ENCODE assay signal across 30 cellular contexts in the genomic region with DNA sequence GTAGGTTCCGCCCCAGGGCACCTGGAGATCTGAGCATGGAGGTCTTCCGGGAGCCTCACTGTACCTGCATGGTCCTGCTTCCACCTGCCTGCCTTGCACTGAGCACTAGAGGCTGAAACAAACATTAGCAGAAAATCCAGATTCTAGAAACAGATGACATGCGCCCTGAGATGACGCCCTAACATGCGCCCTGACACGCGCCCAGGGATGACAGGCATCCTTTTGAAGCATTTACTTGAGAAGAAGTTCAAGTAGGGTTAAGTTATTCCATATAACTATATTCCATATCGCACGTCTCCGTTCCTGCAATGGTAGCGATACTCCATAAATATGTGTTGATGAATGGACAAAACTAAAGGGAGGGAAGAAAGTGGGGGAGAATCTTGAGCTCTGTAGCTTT. TPM values are rescaled to one million over a fixed set of nuclear protein-coding genes. Genes with fewer than 3 reads are reported as not detected.
DNase-seq lines count a peak whose midpoint lies in the region; ATAC-seq, FAIRE-seq and TF ChIP-seq lines count a peak whose summit lies in the region.
"Had no signal": no experiment of that assay in that cellular context is flagged by ENCODE, and none has a peak within 500 bp of the region (broad histone marks: within the 10 kb centered on the region; RNA-seq: fewer than 3 reads in every experiment).

No MANE protein-coding gene starts in this region.

- POLR2A ChIA-PET in HEK293 (lab: Yijun Ruan, JAX): no interaction called here
- POLR2A ChIA-PET in H1 (lab: Charles Lee; ENCODE audit: partially characterized antibody): interaction anchor here (0.8 to 3.8 kb wide), 5 partner anchors 10 to 20 kb away, joined by 3 to 25 read pairs (median 8); partner anchors contain the start of gene ACTA1

- no peak for DNase-seq in WERI-Rb-1
- no peak for DNase-seq in H1 (ENCODE audit: low read depth in 1 of 2, low spot score in 2 of 2)
- peak; percentile 32 for DNase-seq in upper lobe of right lung
- DNase-seq in NCI-H1694 (lab: John Stamatoyannopoulos, UW): no peak
- no peak for DNase-seq in activated CD4-positive, alpha-beta T cell treated with anti-CD3 and anti-CD28 coated beads for 48 hours
- no peak for DNase-seq in trophoblast cell
- DNase-seq: 8988T; ACHN; BE2C; C1 segment of cervical spinal cord; CD4-positive, alpha-beta memory T cell; CD4-positive, CD25-positive, alpha-beta regulatory T cell; CD8-positive, alpha-beta memory T cell; COR-L47; DMS79; DND-41; EL; GDM1 had no signal

- WGBS in H1 (ENCODE audit: extremely low coverage in 1 of 2, insufficient coverage in 1 of 2, insufficient read length in 1 of 2, insufficient replicate concordance in 2 of 2, low coverage in 1 of 2, low lambda C conversion rate in 2 of 2, missing lambda C conversion rate in 1 of 2), 2 experiments: 88% methylated on average over 11 of the region's 11 CpGs; no CpG with 5 or more reads in 1 of the 2 experiments
- WGBS in trophoblast cell (ENCODE audit: extremely low coverage, insufficient coverage, insufficient read length): no CpG with 5 or more reads among the region's 11 CpGs

- H3K36me3 ChIP-seq in HEK293 (ENCODE audit: control insufficient read depth in 2 of 2, insufficient read depth in 1 of 2, low read length in 2 of 2): no peaks in the 10 kb centered on the region
- H3K36me3 ChIP-seq in WERI-Rb-1: no peaks in the 10 kb centered on the region
- H3K36me3 ChIP-seq in H1 (ENCODE audit: control insufficient read depth in 2 of 4, insufficient read depth in 4 of 4, low read length in 3 of 4): no peaks in the 10 kb centered on the region
- H3K36me3 ChIP-seq in upper lobe of right lung: no peaks in the 10 kb centered on the region
- no peaks in the 10 kb centered on the region for H3K36me3 ChIP-seq in trophoblast cell (ENCODE audit: control insufficient read depth in 1 of 2, insufficient read depth in 2 of 2, low read length in 2 of 2)
- H3K36me3 ChIP-seq: BE2C, BLaER1 had no signal

- H4K91ac ChIP-seq in H1 (replicated peaks; ENCODE audit: insufficient read length, low read length) (no peak overlapping the region), trophoblast cell (ENCODE audit: low read depth, low read length) (no peak overlapping the region)

- TF ChIP-seq EP300 in H1 (IDR thresholded peaks at IDR 0.05; ENCODE audit: borderline replicate concordance in 1 of 2, low read depth in 2 of 2, low read length in 2 of 2): no peak

- intact Hi-C loops in upper lobe of right lung (cut with DNase I): no loop called here

- H3K4me1 ChIP-seq in HEK293 (ENCODE audit: control insufficient read depth, insufficient read depth, low read length): no peaks in the 10 kb centered on the region
- peaks cover 0 to 4% (median 0%) of the 10 kb centered on the region in 4 experiments; a peak in 1 of 7 replicates for H3K4me1 ChIP-seq in H1 (replicated peaks in 1 of 4; ENCODE audit: control insufficient read depth in 3 of 4, insufficient read depth in 4 of 4, low read length in 3 of 4)
- no peaks in the 10 kb centered on the region for H3K4me1 ChIP-seq in upper lobe of right lung
- H3K4me1 ChIP-seq in trophoblast cell (ENCODE audit: control insufficient read depth in 1 of 2, insufficient read depth in 2 of 2, low read length in 2 of 2): no peaks in the 10 kb centered on the region
- H3K4me1 ChIP-seq: BE2C, BLaER1 had no signal

- no peak overlapping the region for H2AK5ac ChIP-seq in H1 (ENCODE audit: low read depth, low read length)
- no peak overlapping the region for H2AK5ac ChIP-seq in trophoblast cell (ENCODE audit: low read length)

- ATAC-seq in upper lobe of right lung: no peak
- ATAC-seq in HG02884 (IDR thresholded peaks at IDR 0.05; ENCODE audit: unreplicated experiment): no peak

- no peaks in the 10 kb centered on the region for H3K23me2 ChIP-seq in H1 (ENCODE audit: low read depth, low read length)

- H3K56ac ChIP-seq in H1 (replicated peaks; ENCODE audit: insufficient read length, low read depth, low read length): no peak overlapping the region

- H3K18ac ChIP-seq in H1 (ENCODE audit: extremely low read depth, low read length) (peak overlapping the region; percentile 22; the same call in 1 of the 2 replicates), trophoblast cell (ENCODE audit: low read length) (no peak overlapping the region)

- H3K23ac ChIP-seq in H1 (ENCODE audit: insufficient read length) (no peak overlapping the region), trophoblast cell (ENCODE audit: low read length) (no peak overlapping the region)

- CTCF ChIA-PET in HEK293 (lab: Yijun Ruan, JAX): interaction anchor here (0.7 to 1.5 kb wide), 5 partner anchors 9 to 161 kb away, joined by 3 to 8 read pairs (median 4); no protein-coding TSS in a partner anchor
- CTCF ChIA-PET in H1 (lab: Charles Lee; ENCODE audit: partially characterized antibody): interaction anchor here (0.6 to 2.8 kb wide), 10 partner anchors 8 to 108 kb away, joined by 3 to 16 read pairs (median 4); no protein-coding TSS in a partner anchor

- H3K79me1 ChIP-seq in H1 (ENCODE audit: low read depth, low read length): no peaks in the 10 kb centered on the region
- H3K79me1 ChIP-seq in trophoblast cell (ENCODE audit: low read length): no peaks in the 10 kb centered on the region

- H2BK120ac ChIP-seq in H1 (replicated peaks; ENCODE audit: low read depth, low read length): no peak overlapping the region
- no peak overlapping the region for H2BK120ac ChIP-seq in trophoblast cell (ENCODE audit: insufficient read depth, low read length, poor library complexity)

- peak overlapping the region; percentile 88 for H2BK12ac ChIP-seq in H1 (ENCODE audit: low read depth, low read length)
- no peak overlapping the region for H2BK12ac ChIP-seq in trophoblast cell (ENCODE audit: low read length)

- H2AFZ ChIP-seq in H1 (ENCODE audit: low read length) (no peak overlapping the region), trophoblast cell (ENCODE audit: insufficient read depth, low read length, poor library complexity) (no peak overlapping the region)

- peak overlapping the region; percentile 20; the same call in 1 of the 2 replicates for H2BK15ac ChIP-seq in H1 (ENCODE audit: low read length)

- H3K14ac ChIP-seq in H1 (ENCODE audit: insufficient read length) (no peak overlapping the region), trophoblast cell (ENCODE audit: low read length) (no peak overlapping the region)

- H3K4ac ChIP-seq in H1 (replicated peaks; ENCODE audit: insufficient read length, low read depth, low read length) (no peak overlapping the region), trophoblast cell (ENCODE audit: low read depth, low read length) (no peak overlapping the region)

- H2BK20ac ChIP-seq in H1 (ENCODE audit: low read length): peak overlapping the region; percentile 74; the same call in 1 of the 2 replicates

- no peak overlapping the region for H3K4me3 ChIP-seq in HEK293 (ENCODE audit: low read depth, low read length)
- no peak overlapping the region for H3K4me3 ChIP-seq in WERI-Rb-1 (ENCODE audit: low read depth, low read length)
- no peak overlapping the region for H3K4me3 ChIP-seq in H1 (ENCODE audit: extremely low read depth in 1 of 4, insufficient read depth in 2 of 4, low read depth in 3 of 4, low read length in 4 of 4)
- H3K4me3 ChIP-seq in upper lobe of right lung: no peak overlapping the region
- no peak overlapping the region for H3K4me3 ChIP-seq in trophoblast cell (ENCODE audit: low read depth, low read length)
- H3K4me3 ChIP-seq: BLaER1, GM12878 had no signal

- H3K9ac ChIP-seq in H1 (replicated peaks in 1 of 4; ENCODE audit: extremely low read depth in 1 of 4, low read depth in 3 of 4, low read length in 3 of 4) (no peak overlapping the region), trophoblast cell (ENCODE audit: low read length) (no peak overlapping the region)
- H3K9ac ChIP-seq: BLaER1 had no signal

- H3K9me3 ChIP-seq in HEK293 (ENCODE audit: control insufficient read depth, insufficient read depth, low read depth, low read length) (peaks cover 2% of the 10 kb centered on the region; the same call in 1 of the 2 replicates), WERI-Rb-1 (ENCODE audit: severe bottlenecking) (peaks cover 3% of the 10 kb centered on the region), H1 (ENCODE audit: insufficient read depth in 2 of 2, low read depth in 1 of 2, low read length in 1 of 2) (peaks cover 0 to 6% of the 10 kb centered on the region in 2 experiments; a peak in 1 of 4 replicates), upper lobe of right lung (no peaks in the 10 kb centered on the region), trophoblast cell (ENCODE audit: insufficient read depth, low read depth, low read length) (no peaks in the 10 kb centered on the region)
- H3K9me3 ChIP-seq: BE2C had no signal

- TF ChIP-seq CTCF in HEK293 (tag by site-specific recombination; IDR thresholded peaks at IDR 0.05) (no peak), WERI-Rb-1 (IDR thresholded peaks at IDR 0.05; ENCODE audit: low read depth, low read length) (no peak), H1 (IDR thresholded peaks at IDR 0.05; ENCODE audit: control extremely low read depth in 1 of 3, insufficient read depth in 1 of 3, low read depth in 1 of 3, low read length in 3 of 3) (no peak), upper lobe of right lung (IDR thresholded peaks at IDR 0.05) (no peak)

- H4K12ac ChIP-seq in trophoblast cell (ENCODE audit: low read depth, low read length): no peak overlapping the region

- H3K4me2 ChIP-seq in H1 (ENCODE audit: insufficient read depth in 1 of 2, low read depth in 2 of 2, low read length in 2 of 2): no peak overlapping the region
- no peak overlapping the region for H3K4me2 ChIP-seq in trophoblast cell (ENCODE audit: low read length)
- H3K4me2 ChIP-seq: BLaER1 had no signal

- H2BK5ac ChIP-seq in H1 (ENCODE audit: low read depth, low read length) (peak overlapping the region; percentile 87; the same call in 1 of the 2 replicates), trophoblast cell (ENCODE audit: low read depth, low read length, poor library complexity) (no peak overlapping the region)

- H4K8ac ChIP-seq in H1 (ENCODE audit: extremely low read depth, insufficient read depth, low read length): no peak overlapping the region
- no peak overlapping the region for H4K8ac ChIP-seq in trophoblast cell (ENCODE audit: low read depth, low read length)

- no peak for TF ChIP-seq RAD21 in H1 (IDR thresholded peaks at IDR 0.05 in 1 of 2, conservative IDR thresholded peaks at IDR 0.05 in 1 of 2; ENCODE audit: low read depth in 2 of 2, low read length in 2 of 2)

- no peaks in the 10 kb centered on the region for H4K20me1 ChIP-seq in H1 (replicated peaks in 1 of 2; ENCODE audit: control insufficient read depth in 1 of 2, insufficient read depth in 2 of 2, low read length in 2 of 2)
- H4K20me1 ChIP-seq: BLaER1 had no signal

- H4K5ac ChIP-seq in H1 (ENCODE audit: insufficient read length, low read depth, low read length): no peak overlapping the region

- H3K27ac ChIP-seq in HEK293 (ENCODE audit: extremely low read depth, low read depth, low read length) (no peak overlapping the region), WERI-Rb-1 (peak overlapping the region; percentile 62), H1 (ENCODE audit: low read depth, low read length) (no peak overlapping the region), upper lobe of right lung (no peak overlapping the region), trophoblast cell (ENCODE audit: low read depth, low read length) (no peak overlapping the region)
- H3K27ac ChIP-seq: BLaER1 had no signal

- H3K79me2 ChIP-seq in H1 (ENCODE audit: control insufficient read depth in 1 of 2, insufficient read depth in 2 of 2, low read length in 2 of 2): no peaks in the 10 kb centered on the region
- H3K79me2 ChIP-seq in trophoblast cell (ENCODE audit: control insufficient read depth, insufficient read depth, low read length, poor library complexity): no peaks in the 10 kb centered on the region

- H3K27me3 ChIP-seq in WERI-Rb-1 (ENCODE audit: insufficient read depth, low read depth, severe bottlenecking) (no peaks in the 10 kb centered on the region), H1 (replicated peaks in 1 of 4; ENCODE audit: control insufficient read depth in 3 of 4, extremely low read depth in 1 of 4, insufficient read depth in 3 of 4, low read length in 3 of 4) (no peaks in the 10 kb centered on the region), upper lobe of right lung (peaks cover 10% of the 10 kb centered on the region), trophoblast cell (ENCODE audit: insufficient read depth, low read length) (no peaks in the 10 kb centered on the region)
- H3K27me3 ChIP-seq: BE2C, BLaER1 had no signal

- no peak for FAIRE-seq in H1 (lab: Jason Lieb, UNC)
- FAIRE-seq: A204.1, GM12878, GM12892, GM18507 had no signal

- no peak for TF ChIP-seq POLR2A in H1 (IDR thresholded peaks at IDR 0.05; ENCODE audit: control extremely low read depth in 1 of 2, low read depth in 2 of 2, low read length in 2 of 2)

RNA-seq across cellular contexts. Expression of gene ACTA1, which starts 13.7 kb away (rescaled TPM):
- total RNA-seq in H1 (2021; fragmentation: NEBNext Ultra II Directional; extraction: Animal tissue kit (Norgen Biotek cat#: 25700)): 56.2 and 58.2 TPM in 2 replicates
- 23.5 and 49.6 TPM in 2 replicates for polyA plus RNA-seq in H1 (2011; rRNA removed)
- 29.2 TPM for polyA plus RNA-seq in H1 (2011; cell fraction: cytosol; rRNA removed)
- 34.0 TPM for polyA plus RNA-seq in H1 (2011; cell fraction: nucleus; rRNA removed)
- polyA plus RNA-seq in H1 (2012, experiment 1 of 2): 27.7 to 38.9 TPM (median 29.2 TPM) in 4 replicates
- 32.8 TPM for polyA plus RNA-seq in H1 (2012, experiment 2 of 2)
- 60.4 TPM for polyA plus RNA-seq in H1 (2013, experiment 1 of 2)
- 60.9 TPM for polyA plus RNA-seq in H1 (2013, experiment 2 of 2)
- 9.3 and 14.8 TPM in 2 replicates for polyA minus RNA-seq in H1 (2011; rRNA and poly(A)+ RNA removed)
- 31.8 TPM for polyA minus RNA-seq in H1 (2011; cell fraction: cytosol; rRNA and poly(A)+ RNA removed)
- polyA minus RNA-seq in H1 (2011; cell fraction: nucleus; rRNA and poly(A)+ RNA removed): 13.7 TPM
- not detected for total RNA-seq in upper lobe of right lung
- polyA plus RNA-seq in trophoblast cell (2013): 51.4 and 63.6 TPM in 2 replicates
- total RNA-seq: A673; CD4-positive, CD25-positive, alpha-beta regulatory T cell; CD8-positive, alpha-beta memory T cell; Daoy; G401; GM12878 had no signal
- polyA plus RNA-seq: AG04450; CD14-positive monocyte; CD4-positive, alpha-beta memory T cell; CD4-positive, CD25-positive, alpha-beta regulatory T cell; CD8-positive, alpha-beta memory T cell had no signal

Comparison
In these comparisons a context has a peak if more than half of its experiments do, and no peak if none do; other contexts are left out.
1. RNA of gene ACTA1, which starts 13.7 kb away (total RNA-seq): 56.2 to 58.2 TPM in H1; not detected in upper lobe of right lung (single experiment); every median in the first group is over 10 times any median in the second.